ENCODE assay signal across 7 cellular contexts in genomic region chr9:16704489-16705111, GRCh38.
DNase-seq lines count a peak whose midpoint lies in the region; ATAC-seq and TF ChIP-seq lines count a peak whose summit lies in the region.

No MANE protein-coding gene starts in this region.

- CTCF ChIA-PET in Panc1 (lab: Charles Lee) = no interaction called here

- H3K9me3 ChIP-seq in Panc1 (ENCODE audit: control insufficient read depth, insufficient read depth, low read depth, low read length) (no peaks in the 10 kb centered on the region), esophagus muscularis mucosa (no peaks in the 10 kb centered on the region), muscle layer of duodenum (ENCODE audit: control insufficient read depth in 1 of 2, low read length in 2 of 2) (no peaks in the 10 kb centered on the region), vagina (no peaks in the 10 kb centered on the region)

- H3K4me3 ChIP-seq in Panc1 (ENCODE audit: low read depth in 2 of 2, low read length in 2 of 2) (peak overlapping the region; percentile 38 to 54), esophagus muscularis mucosa (peak overlapping the region; percentile 44 to 61 (median 49)), muscle layer of duodenum (ENCODE audit: low read depth in 1 of 2, low read length in 2 of 2) (peak overlapping the region; percentile 37 to 47), vagina (peak overlapping the region; percentile 34 to 48)

- no TSS peak for BruUV-seq in Panc1 (replicated peaks; lab: Mats Ljungman, UMichigan)

- H3K27ac Mint-ChIP-seq in effector memory CD8-positive, alpha-beta T cell = no peak overlapping the region

- H3K27me3 Mint-ChIP-seq in effector memory CD8-positive, alpha-beta T cell = no peaks in the 10 kb centered on the region

- ATAC-seq in Panc1 = peak; percentile 82
- ATAC-seq in effector memory CD8-positive, alpha-beta T cell (replicated peaks) = no peak

- no peaks in the 10 kb centered on the region for H3K36me3 Mint-ChIP-seq in effector memory CD8-positive, alpha-beta T cell (ENCODE audit: insufficient read depth)

- H3K4me3 Mint-ChIP-seq in effector memory CD8-positive, alpha-beta T cell = no peak overlapping the region

- TF ChIP-seq EP300 in esophagus muscularis mucosa (IDR thresholded peaks at IDR 0.05) = no peak

- H3K27ac ChIP-seq in Panc1 (ENCODE audit: low read length) (peak overlapping the region; percentile 94), esophagus muscularis mucosa (replicated peaks in 1 of 4) (peak overlapping the region; percentile 84 to 94 (median 88)), muscle layer of duodenum (ENCODE audit: low read length) (peak overlapping the region; percentile 89), vagina (peak overlapping the region; percentile 73)

- H3K4me1 Mint-ChIP-seq in effector memory CD8-positive, alpha-beta T cell (ENCODE audit: low read depth in 2 of 2) = no peaks in the 10 kb centered on the region

- H3K36me3 ChIP-seq in Panc1 (ENCODE audit: control insufficient read depth, insufficient read depth, low read length) = no peaks in the 10 kb centered on the region
- H3K36me3 ChIP-seq in esophagus muscularis mucosa = no peaks in the 10 kb centered on the region
- H3K36me3 ChIP-seq in muscle layer of duodenum (ENCODE audit: control insufficient read depth in 1 of 2, insufficient read depth in 2 of 2, low read length in 2 of 2) = peaks cover 0 to 3% of the 10 kb centered on the region in 2 donors
- no peaks in the 10 kb centered on the region for H3K36me3 ChIP-seq in vagina

- no peak for TF ChIP-seq CTCF in Panc1 (IDR thresholded peaks at IDR 0.05)
- TF ChIP-seq CTCF in esophagus muscularis mucosa (IDR thresholded peaks at IDR 0.05) = no peak
- no peak for TF ChIP-seq CTCF in vagina (IDR thresholded peaks at IDR 0.05)

- 25% methylated on average over 9 of the region's 9 CpGs for WGBS in esophagus muscularis mucosa

- intact Hi-C loops in Panc1 (cut with micrococcal nuclease; ENCODE audit: unreplicated experiment) (loop anchor here (10.0 kb wide), 1 partner anchor 80 kb away; no protein-coding TSS in a partner anchor), esophagus muscularis mucosa (cut with DNase I) (loop anchor here (5.0 kb wide), 1 partner anchor 163 kb away; no protein-coding TSS in a partner anchor), vagina (cut with DNase I) (no loop called here)

- no peak for TF ChIP-seq POLR2A in esophagus muscularis mucosa (IDR thresholded peaks at IDR 0.05; ENCODE audit: low read depth)
- TF ChIP-seq POLR2A in vagina (IDR thresholded peaks at IDR 0.05) = no peak

- POLR2A ChIA-PET in Panc1 (lab: Charles Lee) = no interaction called here

- in situ Hi-C loops in Panc1 (cut with HindIII; ENCODE audit: low pct_unique_long_range_greater_than_20kb, low sequenced_read_pairs) = no loop called here

- peaks cover 4 to 9% of the 10 kb centered on the region in 2 donors for H3K9me3 Mint-ChIP-seq in effector memory CD8-positive, alpha-beta T cell

- H3K27me3 ChIP-seq in Panc1 (ENCODE audit: control insufficient read depth, insufficient read depth, low read length) = no peaks in the 10 kb centered on the region
- H3K27me3 ChIP-seq in esophagus muscularis mucosa = no peaks in the 10 kb centered on the region
- no peaks in the 10 kb centered on the region for H3K27me3 ChIP-seq in muscle layer of duodenum (ENCODE audit: low read depth, low read length)
- H3K27me3 ChIP-seq in vagina = no peaks in the 10 kb centered on the region

- DNase-seq in Panc1 (ENCODE audit: low read depth, low spot score) (no peak), esophagus muscularis mucosa (ENCODE audit: extremely low spot score) (peak; percentile 92), vagina (ENCODE audit: extremely low spot score in 2 of 2) (peak in 1 of 2 donors; percentile 93), HPDE6-E6E7 (ENCODE audit: extremely low spot score) (no peak)
- DNase-seq in activated CD4-positive, alpha-beta T cell treated with anti-CD3 and anti-CD28 coated beads for 1 hour = no peak
- DNase-seq in effector memory CD8-positive, alpha-beta T cell = no peak

- peaks cover 8% of the 10 kb centered on the region for H3K4me1 ChIP-seq in Panc1 (ENCODE audit: control insufficient read depth, insufficient read depth, low read length)
- H3K4me1 ChIP-seq in esophagus muscularis mucosa = peaks cover 8 to 69% (median 61%) of the 10 kb centered on the region in 4 donors
- peaks cover 5 to 34% of the 10 kb centered on the region in 2 donors for H3K4me1 ChIP-seq in muscle layer of duodenum (ENCODE audit: control insufficient read depth in 1 of 2, insufficient read depth in 2 of 2, low read length in 2 of 2)
- peaks cover 13% of the 10 kb centered on the region for H3K4me1 ChIP-seq in vagina
